Comparison of ENCODE assay signal across 23 cellular contexts in the genomic region with DNA sequence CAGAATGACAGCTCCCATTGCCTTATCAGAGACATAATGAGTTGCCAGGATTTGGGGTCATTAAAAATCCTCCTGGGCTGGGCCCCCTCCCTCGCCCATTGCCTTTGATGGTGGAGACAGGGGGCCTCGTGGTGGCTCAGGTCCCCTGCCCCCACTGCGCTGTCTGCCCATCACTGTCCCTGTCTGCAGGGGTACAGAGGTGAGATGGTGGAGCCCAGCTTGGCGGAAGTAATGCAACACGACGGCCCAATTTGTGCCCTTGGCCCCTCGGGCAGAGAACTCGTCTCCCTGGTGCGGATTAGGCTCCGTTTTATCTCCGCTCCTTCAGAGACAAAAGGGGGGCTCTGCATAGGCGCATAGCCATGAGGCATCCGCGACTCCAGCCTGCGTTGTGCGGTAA.
A peak's percentile ranks its signal among the peaks of the same experiment; 100 is the strongest.
DNase-seq lines count a peak whose midpoint lies in the region; ATAC-seq, FAIRE-seq and TF ChIP-seq lines count a peak whose summit lies in the region.
"Had no signal": no experiment of that assay in that cellular context is flagged by ENCODE, and none has a peak within 500 bp of the region (broad histone marks: within the 10 kb centered on the region; RNA-seq: fewer than 3 reads in every experiment).

No MANE protein-coding gene starts in this region.

- H3K27me3 Mint-ChIP-seq in glutamatergic neuron (ENCODE audit: unreplicated experiment) (no peaks in the 10 kb centered on the region), neural progenitor cell (ENCODE audit: insufficient read depth, low read depth) (peaks cover 2% of the 10 kb centered on the region)
- no peaks in the 10 kb centered on the region for H3K27me3 Mint-ChIP-seq in activated T-cell treated with anti-CD3 and anti-CD28 coated beads, Interleukin-2, amount 50 U/mL, for 72 hours (ENCODE audit: low read depth)
- H3K27me3 Mint-ChIP-seq: CD4-positive, alpha-beta T cell had no signal

- H3K4me2 ChIP-seq in neural progenitor cell (no peak overlapping the region), trophoblast cell (ENCODE audit: low read length) (no peak overlapping the region)
- H3K4me2 ChIP-seq: A549; BLaER1 treated with 17β-estradiol and CSF1 and Interleukin-3, amounts not matched to agents 10 nM and 100 nM had no signal

- H3K4me3 ChIP-seq in neural progenitor cell, result no peak overlapping the region
- H3K4me3 ChIP-seq in trophoblast cell (ENCODE audit: low read depth, low read length), result no peak overlapping the region
- H3K4me3 ChIP-seq: A549; BLaER1 treated with 17β-estradiol and CSF1 and Interleukin-3, amounts not matched to agents 10 nM and 100 nM had no signal

- H3K14ac ChIP-seq in trophoblast cell (ENCODE audit: low read length), result no peak overlapping the region

- no peak overlapping the region for H2BK5ac ChIP-seq in trophoblast cell (ENCODE audit: low read depth, low read length, poor library complexity)

- no peaks in the 10 kb centered on the region for H4K20me1 ChIP-seq in neural progenitor cell (ENCODE audit: low read depth)
- H4K20me1 ChIP-seq: BLaER1 treated with 17β-estradiol and CSF1 and Interleukin-3, amounts not matched to agents 10 nM and 100 nM had no signal

- H3K4me3 Mint-ChIP-seq in glutamatergic neuron (ENCODE audit: unreplicated experiment) (peak overlapping the region; percentile 43), neural progenitor cell (no peak overlapping the region)
- no peak overlapping the region for H3K4me3 Mint-ChIP-seq in activated T-cell treated with anti-CD3 and anti-CD28 coated beads, Interleukin-2, amount 50 U/mL, for 72 hours
- H3K4me3 Mint-ChIP-seq: CD14-positive monocyte; CD4-positive, alpha-beta T cell; CD8-positive, alpha-beta memory T cell; H9 had no signal

- no peaks in the 10 kb centered on the region for H3K27me3 ChIP-seq in neural progenitor cell
- H3K27me3 ChIP-seq in trophoblast cell (ENCODE audit: insufficient read depth, low read length), result no peaks in the 10 kb centered on the region
- H3K27me3 ChIP-seq: BE2C; BLaER1 treated with 17β-estradiol and CSF1 and Interleukin-3, amounts not matched to agents 10 nM and 100 nM had no signal

- H3K79me1 ChIP-seq in trophoblast cell (ENCODE audit: low read length), result no peaks in the 10 kb centered on the region

- H3K18ac ChIP-seq in trophoblast cell (ENCODE audit: low read length), result no peak overlapping the region

- TF ChIP-seq CTCF in glutamatergic neuron (IDR thresholded peaks at IDR 0.05; ENCODE audit: partially characterized antibody, unreplicated experiment), result no peak
- TF ChIP-seq CTCF in neural progenitor cell (IDR thresholded peaks at IDR 0.05), result no peak

- DNase-seq in D341Med (ENCODE audit: low spot score) (peak; percentile 58), glutamatergic neuron (no peak), neural progenitor cell (ENCODE audit: low spot score) (no peak), trophoblast cell (no peak), H54 (ENCODE audit: insufficient read length, low spot score) (no peak)
- no peak for DNase-seq in activated T-cell treated with anti-CD3 and anti-CD28 coated beads, Interleukin-2, amount 50 U/mL, for 72 hours
- DNase-seq: 8988T; ACHN; AML-193; BE2C; CD4-positive, alpha-beta T cell; CD8-positive, alpha-beta memory T cell; DMS53; DMS79 treated with DMSO at 0.1 percent for 48 hours; GF-D8; H9 had no signal

- H3K4me1 Mint-ChIP-seq in glutamatergic neuron (ENCODE audit: low read depth, unreplicated experiment) (peaks cover 20% of the 10 kb centered on the region), neural progenitor cell (peaks cover 38% of the 10 kb centered on the region)
- no peaks in the 10 kb centered on the region for H3K4me1 Mint-ChIP-seq in activated T-cell treated with anti-CD3 and anti-CD28 coated beads, Interleukin-2, amount 50 U/mL, for 72 hours (ENCODE audit: low read depth)
- H3K4me1 Mint-ChIP-seq: CD8-positive, alpha-beta memory T cell had no signal

- H3K9me3 ChIP-seq in neural progenitor cell (ENCODE audit: low read depth) (no peaks in the 10 kb centered on the region), trophoblast cell (ENCODE audit: insufficient read depth, low read depth, low read length) (peaks cover 1% of the 10 kb centered on the region)
- H3K9me3 ChIP-seq: A549, BE2C had no signal

- H3K27ac ChIP-seq in neural progenitor cell (no peak overlapping the region), trophoblast cell (ENCODE audit: low read depth, low read length) (no peak overlapping the region)
- H3K27ac ChIP-seq: A549; BLaER1 treated with 17β-estradiol and CSF1 and Interleukin-3, amounts not matched to agents 10 nM and 100 nM had no signal

- no peak overlapping the region for H2AK5ac ChIP-seq in trophoblast cell (ENCODE audit: low read length)

- H3K79me2 ChIP-seq in neural progenitor cell (ENCODE audit: low read depth), result no peaks in the 10 kb centered on the region
- no peaks in the 10 kb centered on the region for H3K79me2 ChIP-seq in trophoblast cell (ENCODE audit: control insufficient read depth, insufficient read depth, low read length, poor library complexity)

- no peak overlapping the region for H3K23ac ChIP-seq in trophoblast cell (ENCODE audit: low read length)

- H3K9me3 Mint-ChIP-seq in glutamatergic neuron (ENCODE audit: unreplicated experiment) (peaks cover 4% of the 10 kb centered on the region), neural progenitor cell (no peaks in the 10 kb centered on the region)
- H3K9me3 Mint-ChIP-seq in activated T-cell treated with anti-CD3 and anti-CD28 coated beads, Interleukin-2, amount 50 U/mL, for 72 hours, result no peaks in the 10 kb centered on the region
- H3K9me3 Mint-ChIP-seq: CD14-positive monocyte; CD4-positive, alpha-beta T cell; CD8-positive, alpha-beta memory T cell; H9 had no signal

- no peak for TF ChIP-seq POLR2A in H54 (IDR thresholded peaks at IDR 0.05; ENCODE audit: low read depth, low read length)

- H3K4me1 ChIP-seq in neural progenitor cell (peaks cover 42% of the 10 kb centered on the region), trophoblast cell (ENCODE audit: control insufficient read depth in 1 of 2, insufficient read depth in 2 of 2, low read length in 2 of 2) (no peaks in the 10 kb centered on the region)
- H3K4me1 ChIP-seq: A549 had no signal

- no peak overlapping the region for H2BK12ac ChIP-seq in trophoblast cell (ENCODE audit: low read length)

- no CpG with 5 or more reads among the region's 16 CpGs for WGBS in trophoblast cell (ENCODE audit: extremely low coverage, insufficient coverage, insufficient read length)

- H4K91ac ChIP-seq in trophoblast cell (ENCODE audit: low read depth, low read length), result no peak overlapping the region

- no peak overlapping the region for H2AFZ ChIP-seq in neural progenitor cell (replicated peaks)
- no peak overlapping the region for H2AFZ ChIP-seq in trophoblast cell (ENCODE audit: insufficient read depth, low read length, poor library complexity)

- H2BK120ac ChIP-seq in trophoblast cell (ENCODE audit: insufficient read depth, low read length, poor library complexity), result no peak overlapping the region

- H4K12ac ChIP-seq in trophoblast cell (ENCODE audit: low read depth, low read length), result no peak overlapping the region

- FAIRE-seq in H54 (lab: Jason Lieb, UNC), result no peak
- FAIRE-seq: A549, GM12891, GM18507, H1 had no signal

- H3K27ac Mint-ChIP-seq in glutamatergic neuron (ENCODE audit: unreplicated experiment) (peak overlapping the region; percentile 94), neural progenitor cell (peak overlapping the region; percentile 19)
- no peak overlapping the region for H3K27ac Mint-ChIP-seq in activated T-cell treated with anti-CD3 and anti-CD28 coated beads, Interleukin-2, amount 50 U/mL, for 72 hours
- H3K27ac Mint-ChIP-seq: CD14-positive monocyte; CD4-positive, alpha-beta T cell; CD8-positive, alpha-beta memory T cell had no signal

- peaks cover 19% of the 10 kb centered on the region for H3F3A ChIP-seq in neural progenitor cell (ENCODE audit: low read depth)

- no peak overlapping the region for H3K9ac ChIP-seq in neural progenitor cell
- H3K9ac ChIP-seq in trophoblast cell (ENCODE audit: low read length), result no peak overlapping the region
- H3K9ac ChIP-seq: BLaER1 treated with 17β-estradiol and CSF1 and Interleukin-3, amounts not matched to agents 10 nM and 100 nM had no signal

- no peaks in the 10 kb centered on the region for H3K36me3 Mint-ChIP-seq in glutamatergic neuron (ENCODE audit: unreplicated experiment)
- no peaks in the 10 kb centered on the region for H3K36me3 Mint-ChIP-seq in neural progenitor cell
- H3K36me3 Mint-ChIP-seq in activated T-cell treated with anti-CD3 and anti-CD28 coated beads, Interleukin-2, amount 50 U/mL, for 72 hours (ENCODE audit: insufficient read depth in 2 of 2), result no peaks in the 10 kb centered on the region
- H3K36me3 Mint-ChIP-seq: CD14-positive monocyte; CD8-positive, alpha-beta memory T cell had no signal

- H3K36me3 ChIP-seq in neural progenitor cell, result no peaks in the 10 kb centered on the region
- H3K36me3 ChIP-seq in trophoblast cell (ENCODE audit: control insufficient read depth in 1 of 2, insufficient read depth in 2 of 2, low read length in 2 of 2), result no peaks in the 10 kb centered on the region
- H3K36me3 ChIP-seq: BE2C; BLaER1 treated with 17β-estradiol and CSF1 and Interleukin-3, amounts not matched to agents 10 nM and 100 nM had no signal

- no peak overlapping the region for H4K8ac ChIP-seq in trophoblast cell (ENCODE audit: low read depth, low read length)

- H3K4ac ChIP-seq in trophoblast cell (ENCODE audit: low read depth, low read length), result no peak overlapping the region

- no peak for ATAC-seq in activated T-cell treated with anti-CD3 and anti-CD28 coated beads, Interleukin-2, amount 50 U/mL, for 72 hours (replicated peaks in 1 of 2)
- ATAC-seq: HCT116 had no signal
